Comparison of ENCODE assay signal across 1 cellular context in the genomic region with DNA sequence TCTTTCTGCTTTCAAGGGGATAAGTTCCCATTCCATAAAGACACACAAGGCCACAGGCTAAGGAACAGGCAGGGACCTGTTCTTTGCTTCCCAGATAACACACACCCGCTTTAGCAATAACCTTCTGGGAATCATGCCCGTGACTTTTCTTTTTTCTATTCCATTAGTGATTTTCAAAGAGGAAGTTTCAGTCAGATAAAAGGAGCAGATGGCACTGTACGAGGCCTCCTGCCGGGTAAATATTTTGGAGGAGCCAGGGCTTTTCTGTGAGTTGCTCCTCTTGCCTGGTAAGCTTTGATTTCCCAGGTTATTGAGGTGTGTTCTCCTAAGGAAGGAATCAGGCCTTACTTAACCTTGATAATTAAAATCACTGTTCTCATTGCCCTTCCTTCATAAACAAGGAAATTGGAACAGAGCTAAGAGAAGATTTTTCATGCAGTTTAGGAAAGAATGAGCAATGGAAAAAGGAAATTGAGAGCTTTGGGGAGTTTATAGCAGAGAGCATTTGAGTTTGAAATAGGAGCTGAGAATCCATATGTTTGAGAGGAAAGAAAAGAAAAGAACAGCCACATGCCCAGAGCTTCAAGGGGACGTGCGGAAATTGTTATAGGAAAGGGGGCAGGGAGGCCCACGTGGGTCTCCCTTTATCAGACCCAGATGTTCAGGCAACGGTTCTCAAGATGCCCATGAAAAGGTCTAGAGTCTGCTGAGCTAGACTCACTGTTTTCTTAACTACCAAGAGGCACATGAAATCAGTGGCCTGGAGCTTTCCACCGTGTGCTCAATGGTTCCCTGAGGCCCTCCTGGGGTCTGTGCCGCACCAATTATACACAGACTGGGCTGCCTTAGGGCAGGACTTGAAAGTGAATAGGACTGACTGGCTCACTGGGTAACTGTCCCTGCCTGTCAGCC.
TF ChIP-seq lines count a peak whose summit lies in the region.

No MANE protein-coding gene starts in this region.

TF ChIP-seq in HepG2, 621 proteins besides CTCF, POLR2A, EP300 and RAD21:
- TF ChIP-seq ZNF431 (CRISPR knock-in tag; IDR thresholded peaks at IDR 0.05; ENCODE audit: borderline replicate concordance, low read depth) = no peak
- no peak for TF ChIP-seq ZFP90 (CRISPR knock-in tag; IDR thresholded peaks at IDR 0.05; ENCODE audit: borderline replicate concordance)
- peak; percentile 58 for TF ChIP-seq RBM22 (optimal IDR thresholded peaks at IDR 0.05; ENCODE audit: low read length)
- TF ChIP-seq ZBTB49 (CRISPR knock-in tag; IDR thresholded peaks at IDR 0.05; ENCODE audit: borderline replicate concordance) = no peak
- no peak for TF ChIP-seq NFKB2 (CRISPR knock-in tag; IDR thresholded peaks at IDR 0.05; ENCODE audit: borderline replicate concordance)
- TF ChIP-seq ZNF678 (CRISPR knock-in tag; IDR thresholded peaks at IDR 0.05) = no peak
